Comparison of ENCODE assay signal across 2 cellular contexts in genomic region chr16:25148568-25149215, GRCh38.
TF ChIP-seq lines count a peak whose summit lies in the region.

No MANE protein-coding gene starts in this region.

TF ChIP-seq in SK-N-SH, 30 proteins besides CTCF, POLR2A, EP300 and RAD21:
- TF ChIP-seq USF1 (IDR thresholded peaks at IDR 0.05; ENCODE audit: borderline replicate concordance, low read depth) (no peak), TCF12 (IDR thresholded peaks at IDR 0.05) (no peak), PBX3 (IDR thresholded peaks at IDR 0.05) (no peak), TEAD4 (IDR thresholded peaks at IDR 0.05; ENCODE audit: borderline replicate concordance, insufficient read depth) (no peak), YY1 (IDR thresholded peaks at IDR 0.05; ENCODE audit: low read depth) (no peak), GATA2 (CRISPR knock-in tag; IDR thresholded peaks at IDR 0.05) (no peak), SIN3A (IDR thresholded peaks at IDR 0.05; ENCODE audit: borderline replicate concordance, low read depth, low read length) (no peak), EZH2phosphoT487 (IDR thresholded peaks at IDR 0.05; ENCODE audit: borderline replicate concordance, low read depth) (no peak), NFIC (IDR thresholded peaks at IDR 0.05; ENCODE audit: borderline replicate concordance) (no peak), USF2 (IDR thresholded peaks at IDR 0.05; ENCODE audit: borderline replicate concordance, low read depth, low read length) (no peak)

TF ChIP-seq in SK-N-SH treated with all-trans-retinoic acid at 6 μM for 48 hours, 23 proteins besides CTCF, POLR2A, EP300 and RAD21:
- TF ChIP-seq ZC3H10 (CRISPR knock-in tag; IDR thresholded peaks at IDR 0.05) (no peak), ARNTL (CRISPR knock-in tag; IDR thresholded peaks at IDR 0.05; ENCODE audit: borderline replicate concordance, low read depth) (no peak), SNAI2 (CRISPR knock-in tag; IDR thresholded peaks at IDR 0.05) (no peak), POU6F1 (CRISPR knock-in tag; IDR thresholded peaks at IDR 0.05; ENCODE audit: borderline replicate concordance, low read depth) (no peak), ZNF70 (CRISPR knock-in tag; IDR thresholded peaks at IDR 0.05) (no peak), OSR1 (CRISPR knock-in tag; IDR thresholded peaks at IDR 0.05) (no peak), ZFP3 (CRISPR knock-in tag; IDR thresholded peaks at IDR 0.05) (no peak), TSHZ2 (CRISPR knock-in tag; IDR thresholded peaks at IDR 0.05) (no peak), ESRRG (CRISPR knock-in tag; IDR thresholded peaks at IDR 0.05) (no peak), ZNF565 (CRISPR knock-in tag; conservative IDR thresholded peaks at IDR 0.05; ENCODE audit: low read depth) (no peak)
- TF ChIP-seq, protein P1, sequence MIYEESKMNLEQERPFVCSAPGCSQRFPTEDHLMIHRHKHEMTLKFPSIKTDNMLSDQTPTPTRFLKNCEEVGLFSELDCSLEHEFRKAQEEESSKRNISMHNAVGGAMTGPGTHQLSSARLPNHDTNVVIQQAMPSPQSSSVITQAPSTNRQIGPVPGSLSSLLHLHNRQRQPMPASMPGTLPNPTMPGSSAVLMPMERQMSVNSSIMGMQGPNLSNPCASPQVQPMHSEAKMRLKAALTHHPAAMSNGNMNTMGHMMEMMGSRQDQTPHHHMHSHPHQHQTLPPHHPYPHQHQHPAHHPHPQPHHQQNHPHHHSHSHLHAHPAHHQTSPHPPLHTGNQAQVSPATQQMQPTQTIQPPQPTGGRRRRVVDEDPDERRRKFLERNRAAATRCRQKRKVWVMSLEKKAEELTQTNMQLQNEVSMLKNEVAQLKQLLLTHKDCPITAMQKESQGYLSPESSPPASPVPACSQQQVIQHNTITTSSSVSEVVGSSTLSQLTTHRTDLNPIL (CRISPR knock-in tag; IDR thresholded peaks at IDR 0.05; ENCODE audit: low read depth), result no peak
